In genomic region chr6:30735668-30736314, GRCh38 we compare ENCODE assay signal across 15 cellular contexts. TPM values are rescaled to one million over a fixed set of nuclear protein-coding genes. Genes with fewer than 3 reads are reported as not detected.
A peak's percentile ranks its signal among the peaks of the same experiment; 100 is the strongest.
DNase-seq lines count a peak whose midpoint lies in the region; ATAC-seq and TF ChIP-seq lines count a peak whose summit lies in the region.
"Had no signal": no experiment of that assay in that cellular context is flagged by ENCODE, and none has a peak within 500 bp of the region (broad histone marks: within the 10 kb centered on the region; RNA-seq: fewer than 3 reads in every experiment).

No MANE protein-coding gene starts in this region.

- intact Hi-C loops in activated CD4-positive, alpha-beta T cell treated with anti-CD3 and anti-CD28 coated beads for 36 hours (cut with DNase I, micrococcal nuclease): loop anchor here in 1 of 2 experiments (1.0 to 10.0 kb wide), 4 partner anchors 8 to 349 kb away; partner anchors contain the start of gene TUBB

- H3K36me3 ChIP-seq in neural progenitor cell: no peaks in the 10 kb centered on the region

- H3K27ac Mint-ChIP-seq in activated CD4-positive, alpha-beta T cell treated with anti-CD3 and anti-CD28 coated beads for 36 hours: peak overlapping the region; percentile 90
- H3K27ac Mint-ChIP-seq in activated T-cell treated with anti-CD3 and anti-CD28 coated beads, Interleukin-2, amount 50 U/mL, for 72 hours: peak overlapping the region; percentile 91
- no peak overlapping the region for H3K27ac Mint-ChIP-seq in neural progenitor cell
- H3K27ac Mint-ChIP-seq: GM23338 had no signal

- H3K9me3 Mint-ChIP-seq in activated CD4-positive, alpha-beta T cell treated with anti-CD3 and anti-CD28 coated beads for 36 hours (ENCODE audit: low read depth): peaks cover 2% of the 10 kb centered on the region
- no peaks in the 10 kb centered on the region for H3K9me3 Mint-ChIP-seq in activated T-cell treated with anti-CD3 and anti-CD28 coated beads, Interleukin-2, amount 50 U/mL, for 72 hours
- no peaks in the 10 kb centered on the region for H3K9me3 Mint-ChIP-seq in neural progenitor cell
- H3K9me3 Mint-ChIP-seq: GM23338 had no signal

- no peaks in the 10 kb centered on the region for H3K27me3 Mint-ChIP-seq in activated CD4-positive, alpha-beta T cell treated with anti-CD3 and anti-CD28 coated beads for 36 hours
- no peaks in the 10 kb centered on the region for H3K27me3 Mint-ChIP-seq in activated T-cell treated with anti-CD3 and anti-CD28 coated beads, Interleukin-2, amount 50 U/mL, for 72 hours (ENCODE audit: low read depth)
- H3K27me3 Mint-ChIP-seq in neural progenitor cell (ENCODE audit: insufficient read depth, low read depth): peaks cover 3% of the 10 kb centered on the region

- no peak for TF ChIP-seq CTCF in neural progenitor cell (IDR thresholded peaks at IDR 0.05)

- peak; percentile 59 for DNase-seq in activated CD4-positive, alpha-beta T cell treated with anti-CD3 and anti-CD28 coated beads for 36 hours
- no peak for DNase-seq in activated CD4-positive, alpha-beta T cell treated with anti-CD3 and anti-CD28 coated beads for 1 hour
- peak in 1 of 2 donors; percentile 39 for DNase-seq in activated T-cell treated with anti-CD3 and anti-CD28 coated beads, Interleukin-2, amount 50 U/mL, for 72 hours
- DNase-seq in neural progenitor cell (ENCODE audit: low spot score) (no peak), HuH-7 (ENCODE audit: low spot score) (no peak), hepatic stellate cell (ENCODE audit: low spot score) (no peak), ecto neural progenitor cell (ENCODE audit: low spot score) (no peak)
- DNase-seq: DMS79, NCI-H2029, PC-9, T-helper 9 cell had no signal

- POLR2A ChIA-PET in activated CD4-positive, alpha-beta T cell treated with anti-CD3 and anti-CD28 coated beads for 36 hours (lab: Charles Lee): interaction anchor here (0.6 to 2.0 kb wide), 14 partner anchors 8 to 242 kb away, joined by 3 to 28 read pairs (median 4); partner anchors contain the start of genes IER3, MDC1 and TUBB

- H3K4me1 Mint-ChIP-seq in activated CD4-positive, alpha-beta T cell treated with anti-CD3 and anti-CD28 coated beads for 36 hours: peaks cover 81% of the 10 kb centered on the region
- peaks cover 90% of the 10 kb centered on the region for H3K4me1 Mint-ChIP-seq in activated T-cell treated with anti-CD3 and anti-CD28 coated beads, Interleukin-2, amount 50 U/mL, for 72 hours (ENCODE audit: low read depth)
- H3K4me1 Mint-ChIP-seq in neural progenitor cell: peaks cover 12% of the 10 kb centered on the region

- H3K4me3 Mint-ChIP-seq in activated CD4-positive, alpha-beta T cell treated with anti-CD3 and anti-CD28 coated beads for 36 hours: peak overlapping the region; percentile 57
- H3K4me3 Mint-ChIP-seq in activated T-cell treated with anti-CD3 and anti-CD28 coated beads, Interleukin-2, amount 50 U/mL, for 72 hours: peak overlapping the region; percentile 75 to 83
- H3K4me3 Mint-ChIP-seq in neural progenitor cell: peak overlapping the region; percentile 24
- H3K4me3 Mint-ChIP-seq: GM23338 had no signal

- H2AFZ ChIP-seq in neural progenitor cell (replicated peaks): no peak overlapping the region
- H2AFZ ChIP-seq: GM23338, PC-9 had no signal

- ATAC-seq in activated CD4-positive, alpha-beta T cell treated with anti-CD3 and anti-CD28 coated beads for 36 hours: peak; percentile 36
- ATAC-seq in HG02642 (IDR thresholded peaks at IDR 0.05; ENCODE audit: poor library complexity, unreplicated experiment): peak; percentile 50
- peak; percentile 24 to 30 for ATAC-seq in activated T-cell treated with anti-CD3 and anti-CD28 coated beads, Interleukin-2, amount 50 U/mL, for 72 hours (replicated peaks in 1 of 2)
- ATAC-seq: A549, GM23338, K562 had no signal

- CTCF ChIA-PET in activated CD4-positive, alpha-beta T cell treated with anti-CD3 and anti-CD28 coated beads for 36 hours (lab: Charles Lee): interaction anchor here (0.6 to 7.1 kb wide), 16 partner anchors 13 to 252 kb away, joined by 3 to 46 read pairs (median 4); no protein-coding TSS in a partner anchor

- no peaks in the 10 kb centered on the region for H3K9me3 ChIP-seq in neural progenitor cell (ENCODE audit: low read depth)
- H3K9me3 ChIP-seq: A549 had no signal

- no peak overlapping the region for H3K9ac ChIP-seq in neural progenitor cell

- H3K27ac ChIP-seq in neural progenitor cell: no peak overlapping the region
- H3K27ac ChIP-seq: A549, PC-9 had no signal

- H3K27me3 ChIP-seq in neural progenitor cell: no peaks in the 10 kb centered on the region

- no peak overlapping the region for H3K4me3 ChIP-seq in neural progenitor cell
- H3K4me3 ChIP-seq: A549, GM23338, K562, PC-9 had no signal

- H3K36me3 Mint-ChIP-seq in activated CD4-positive, alpha-beta T cell treated with anti-CD3 and anti-CD28 coated beads for 36 hours (ENCODE audit: low read depth): peaks cover 85% of the 10 kb centered on the region
- H3K36me3 Mint-ChIP-seq in activated T-cell treated with anti-CD3 and anti-CD28 coated beads, Interleukin-2, amount 50 U/mL, for 72 hours (ENCODE audit: insufficient read depth in 2 of 2): peaks cover 35 to 59% of the 10 kb centered on the region in 2 donors
- peaks cover 39% of the 10 kb centered on the region for H3K36me3 Mint-ChIP-seq in neural progenitor cell

- H3K79me2 ChIP-seq in neural progenitor cell (ENCODE audit: low read depth): peaks cover 11% of the 10 kb centered on the region

- H3K4me1 ChIP-seq in neural progenitor cell: no peaks in the 10 kb centered on the region

- H3F3A ChIP-seq in neural progenitor cell (ENCODE audit: low read depth): peaks cover 4% of the 10 kb centered on the region

- peaks cover 9% of the 10 kb centered on the region for H4K20me1 ChIP-seq in neural progenitor cell (ENCODE audit: low read depth)

- H3K4me2 ChIP-seq in neural progenitor cell: no peak overlapping the region
- H3K4me2 ChIP-seq: A549, GM23338, PC-9 had no signal

RNA-seq across cellular contexts. Expression of gene FLOT1, which starts 6.7 kb away (rescaled TPM):
- 100 to 1,000 TPM; 155 to 188 TPM for total RNA-seq in activated CD4-positive, alpha-beta T cell treated with anti-CD3 and anti-CD28 coated beads for 36 hours
- total RNA-seq in activated T-cell treated with anti-CD3 and anti-CD28 coated beads, Interleukin-2, amount 50 U/mL, for 72 hours: 100 to 1,000 TPM; 293 to 319 TPM
- 80.3 and 96.9 TPM in 2 replicates for total RNA-seq in neural progenitor cell (ENCODE audit: low replicate concordance)

RNA-seq across cellular contexts. Expression of gene IER3, which starts 8.6 kb away (rescaled TPM):
- 100 to 1,000 TPM; 196 to 221 TPM for total RNA-seq in activated CD4-positive, alpha-beta T cell treated with anti-CD3 and anti-CD28 coated beads for 36 hours
- total RNA-seq in activated T-cell treated with anti-CD3 and anti-CD28 coated beads, Interleukin-2, amount 50 U/mL, for 72 hours: 100 to 1,000 TPM; 174 to 197 TPM
- 2.0 and 7.1 TPM in 2 replicates for total RNA-seq in neural progenitor cell (ENCODE audit: low replicate concordance)

RNA-seq across cellular contexts. Expression of gene TUBB, which starts 15.6 kb away (rescaled TPM):
- total RNA-seq in activated CD4-positive, alpha-beta T cell treated with anti-CD3 and anti-CD28 coated beads for 36 hours: 1,000 to 10,000 TPM; 1,569 to 1,746 TPM
- total RNA-seq in activated T-cell treated with anti-CD3 and anti-CD28 coated beads, Interleukin-2, amount 50 U/mL, for 72 hours: 100 to 1,000 TPM; 668 to 724 TPM
- 1,479 and 2,270 TPM in 2 replicates for total RNA-seq in neural progenitor cell (ENCODE audit: low replicate concordance)

RNA-seq across cellular contexts. Expression of gene MDC1, which starts 18.7 kb away (rescaled TPM):
- 100 to 1,000 TPM in 1 of 2 experiments, 10 to 100 TPM in 1; 92.0 to 101 TPM for total RNA-seq in activated CD4-positive, alpha-beta T cell treated with anti-CD3 and anti-CD28 coated beads for 36 hours
- total RNA-seq in activated T-cell treated with anti-CD3 and anti-CD28 coated beads, Interleukin-2, amount 50 U/mL, for 72 hours: 100 to 1,000 TPM; 102 to 127 TPM
- total RNA-seq in neural progenitor cell (ENCODE audit: low replicate concordance): 22.6 and 29.5 TPM in 2 replicates

RNA-seq across cellular contexts. Expression of gene NRM, which starts 45.0 kb away (rescaled TPM):
- 10 to 100 TPM; 25.8 to 36.4 TPM for total RNA-seq in activated CD4-positive, alpha-beta T cell treated with anti-CD3 and anti-CD28 coated beads for 36 hours
- total RNA-seq in activated T-cell treated with anti-CD3 and anti-CD28 coated beads, Interleukin-2, amount 50 U/mL, for 72 hours: 10 to 100 TPM; 26.9 to 29.6 TPM
- total RNA-seq in neural progenitor cell (ENCODE audit: low replicate concordance): 12.4 and 38.3 TPM in 2 replicates

Comparison
In these comparisons a context has a peak if more than half of its experiments do, and no peak if none do; other contexts are left out.
1. H3K4me3 Mint-ChIP-seq: peak in every context shown above with its lines; median percentile 79 in activated T-cell treated with anti-CD3 and anti-CD28 coated beads, Interleukin-2, amount 50 U/mL, for 72 hours; 57 in activated CD4-positive, alpha-beta T cell treated with anti-CD3 and anti-CD28 coated beads for 36 hours; 24 in neural progenitor cell.
2. RNA of gene IER3, which starts 8.6 kb away (total RNA-seq): 196 to 221 TPM in activated CD4-positive, alpha-beta T cell treated with anti-CD3 and anti-CD28 coated beads for 36 hours and 174 to 197 TPM in activated T-cell treated with anti-CD3 and anti-CD28 coated beads, Interleukin-2, amount 50 U/mL, for 72 hours; 2.0 to 7.1 TPM in neural progenitor cell; every median in the first group is over 10 times any median in the second.
3. Peak in every context shown above with its lines, with median percentiles within 50 percentile points of each other: ATAC-seq.